1 cellular context compared by ENCODE assay signal in genomic region chr19:1008268-1009042, GRCh38.
A peak's percentile ranks its signal among the peaks of the same experiment; 100 is the strongest.
TF ChIP-seq lines count a peak whose summit lies in the region.

No MANE protein-coding gene starts in this region.

TF ChIP-seq in SK-N-SH treated with all-trans-retinoic acid at 6 μM for 48 hours, 23 proteins besides CTCF, POLR2A, EP300 and RAD21:
- no peak for TF ChIP-seq TSHZ2 (CRISPR knock-in tag; IDR thresholded peaks at IDR 0.05)
- peak; percentile 98 for TF ChIP-seq ZFP3 (CRISPR knock-in tag; IDR thresholded peaks at IDR 0.05)
